In the genomic region with DNA sequence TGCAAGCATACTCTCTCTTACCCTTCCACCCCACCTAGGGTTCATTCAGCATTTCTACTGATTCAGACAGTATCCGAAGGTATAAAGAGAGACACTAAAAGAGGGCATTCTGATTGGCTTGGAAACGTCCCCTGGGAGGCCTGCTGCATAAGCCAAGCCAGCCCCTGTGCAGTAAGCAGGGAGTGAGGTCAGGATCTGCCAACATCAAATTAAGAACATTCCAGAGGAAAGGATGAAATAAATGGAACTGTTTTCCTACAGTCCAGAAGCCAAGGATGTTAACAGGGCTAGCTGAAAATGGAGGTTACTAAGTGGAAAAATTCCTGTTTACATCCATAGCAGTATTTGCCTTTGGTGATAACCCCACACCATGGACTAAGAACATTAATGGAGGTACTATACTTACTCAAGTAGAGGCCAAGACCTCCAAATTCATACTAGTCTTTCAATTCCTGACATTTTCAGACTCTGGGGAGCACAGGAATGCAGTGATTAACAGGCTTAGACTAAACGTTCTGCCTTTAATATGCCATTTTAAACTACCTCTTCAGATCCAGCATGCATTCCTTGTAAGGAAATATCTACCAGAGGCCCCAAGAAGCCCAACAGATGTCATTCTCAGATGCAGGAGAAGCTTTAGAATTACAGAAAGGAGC, we compare ENCODE assay signal across 15 cellular contexts. TPM values are rescaled to one million over a fixed set of nuclear protein-coding genes. Genes with fewer than 3 reads are reported as not detected.
DNase-seq lines count a peak whose midpoint lies in the region; ATAC-seq and TF ChIP-seq lines count a peak whose summit lies in the region.
"Had no signal": no experiment of that assay in that cellular context is flagged by ENCODE, and none has a peak within 500 bp of the region (broad histone marks: within the 10 kb centered on the region; RNA-seq: fewer than 3 reads in every experiment).

No MANE protein-coding gene starts in this region.

- no peak for DNase-seq in left ventricle myocardium inferior
- no peak for DNase-seq in heart left ventricle
- DNase-seq in esophagus muscularis mucosa (ENCODE audit: extremely low spot score), result no peak
- no peak for DNase-seq in neural progenitor cell (ENCODE audit: low spot score)
- DNase-seq in tibial nerve (ENCODE audit: low spot score in 2 of 2), result no peak
- no peak for DNase-seq in activated CD4-positive, alpha-beta T cell treated with anti-CD3 and anti-CD28 coated beads, Interleukin-2, amount 50 U/mL, for 48 hours
- no peak for DNase-seq in head of caudate nucleus
- no peak for DNase-seq in lower lobe of right lung
- DNase-seq: dorsolateral prefrontal cortex, immature natural killer cell, NCI-H1436, NCI-H524, SW 1271 had no signal

- no peak for TF ChIP-seq POLR2A in heart left ventricle (IDR thresholded peaks at IDR 0.05)
- no peak for TF ChIP-seq POLR2A in esophagus muscularis mucosa (IDR thresholded peaks at IDR 0.05; ENCODE audit: low read depth)
- no peak for TF ChIP-seq POLR2A in tibial nerve (IDR thresholded peaks at IDR 0.05)

- TF ChIP-seq CTCF in left ventricle myocardium inferior (IDR thresholded peaks at IDR 0.05; ENCODE audit: borderline replicate concordance) (no peak), heart left ventricle (IDR thresholded peaks at IDR 0.05) (no peak), esophagus muscularis mucosa (IDR thresholded peaks at IDR 0.05) (no peak), neural progenitor cell (IDR thresholded peaks at IDR 0.05) (no peak), tibial nerve (IDR thresholded peaks at IDR 0.05) (no peak), lower lobe of right lung (IDR thresholded peaks at IDR 0.05) (no peak)

- H3K36me3 ChIP-seq in left ventricle myocardium inferior, result no peaks in the 10 kb centered on the region
- no peaks in the 10 kb centered on the region for H3K36me3 ChIP-seq in heart left ventricle
- no peaks in the 10 kb centered on the region for H3K36me3 ChIP-seq in esophagus muscularis mucosa
- no peaks in the 10 kb centered on the region for H3K36me3 ChIP-seq in neural progenitor cell
- no peaks in the 10 kb centered on the region for H3K36me3 ChIP-seq in tibial nerve
- H3K36me3 ChIP-seq in lower lobe of right lung, result no peaks in the 10 kb centered on the region

- peaks cover 98% of the 10 kb centered on the region for H4K20me1 ChIP-seq in neural progenitor cell (ENCODE audit: low read depth)

- WGBS in heart left ventricle, 4 donors, result 21 to 28% (median 25%) methylated on average over 3 of the region's 3 CpGs
- 32% methylated on average over 3 of the region's 3 CpGs for WGBS in esophagus muscularis mucosa
- 34 to 37% methylated on average over 3 of the region's 3 CpGs for WGBS in tibial nerve, 2 donors

- H3K4me1 ChIP-seq in left ventricle myocardium inferior (peaks cover 100% of the 10 kb centered on the region), heart left ventricle (peaks cover 20 to 100% (median 93%) of the 10 kb centered on the region in 12 donors), esophagus muscularis mucosa (peaks cover 96 to 100% (median 100%) of the 10 kb centered on the region in 4 donors), neural progenitor cell (peaks cover 84% of the 10 kb centered on the region), tibial nerve (peaks cover 0 to 99% (median 51%) of the 10 kb centered on the region in 4 donors), lower lobe of right lung (peaks cover 92% of the 10 kb centered on the region)

- no peaks in the 10 kb centered on the region for H3K27me3 ChIP-seq in left ventricle myocardium inferior (ENCODE audit: low read depth)
- H3K27me3 ChIP-seq in heart left ventricle, result no peaks in the 10 kb centered on the region
- no peaks in the 10 kb centered on the region for H3K27me3 ChIP-seq in esophagus muscularis mucosa
- no peaks in the 10 kb centered on the region for H3K27me3 ChIP-seq in neural progenitor cell
- H3K27me3 ChIP-seq in tibial nerve, result no peaks in the 10 kb centered on the region
- no peaks in the 10 kb centered on the region for H3K27me3 ChIP-seq in lower lobe of right lung (ENCODE audit: low read depth)
- H3K27me3 ChIP-seq: dorsolateral prefrontal cortex had no signal

- peaks cover 33% of the 10 kb centered on the region for H3K4me1 Mint-ChIP-seq in neural progenitor cell

- H3K4me3 ChIP-seq in left ventricle myocardium inferior, result no peak overlapping the region
- no peak overlapping the region for H3K4me3 ChIP-seq in heart left ventricle
- no peak overlapping the region for H3K4me3 ChIP-seq in esophagus muscularis mucosa
- H3K4me3 ChIP-seq in neural progenitor cell, result no peak overlapping the region
- no peak overlapping the region for H3K4me3 ChIP-seq in tibial nerve
- no peak overlapping the region for H3K4me3 ChIP-seq in lower lobe of right lung
- H3K4me3 ChIP-seq: dorsolateral prefrontal cortex had no signal

- H3K27me3 Mint-ChIP-seq in neural progenitor cell (ENCODE audit: insufficient read depth, low read depth), result peaks cover 4% of the 10 kb centered on the region
- H3K27me3 Mint-ChIP-seq: activated naive CD4-positive, alpha-beta T cell treated with anti-CD3 and anti-CD28 coated beads, Interleukin-2, amount 50 U/mL, for 24 hours had no signal

- H3K9me3 ChIP-seq in left ventricle myocardium inferior (replicated peaks) (no peaks in the 10 kb centered on the region), heart left ventricle (no peaks in the 10 kb centered on the region), esophagus muscularis mucosa (no peaks in the 10 kb centered on the region), neural progenitor cell (ENCODE audit: low read depth) (no peaks in the 10 kb centered on the region), tibial nerve (no peaks in the 10 kb centered on the region), lower lobe of right lung (no peaks in the 10 kb centered on the region)

- intact Hi-C loops in left ventricle myocardium inferior (cut with micrococcal nuclease) (no loop called here), heart left ventricle (cut with DNase I) (loop anchor here in 5 of 10 donors (5.0 kb wide), 1 partner anchor 34 kb away; a partner anchor contains a TSS), esophagus muscularis mucosa (cut with DNase I) (no loop called here), head of caudate nucleus (cut with DNase I) (no loop called here), lower lobe of right lung (cut with DNase I) (no loop called here)

- no peak overlapping the region for H3K27ac Mint-ChIP-seq in neural progenitor cell
- H3K27ac Mint-ChIP-seq: activated naive CD4-positive, alpha-beta T cell treated with anti-CD3 and anti-CD28 coated beads, Interleukin-2, amount 50 U/mL, for 24 hours; immature natural killer cell had no signal

- H3K4me2 ChIP-seq in neural progenitor cell, result peak overlapping the region; percentile 43

- H3F3A ChIP-seq in neural progenitor cell (ENCODE audit: low read depth), result peaks cover 46% of the 10 kb centered on the region

- no peak for TF ChIP-seq EP300 in esophagus muscularis mucosa (IDR thresholded peaks at IDR 0.05)
- no peak for TF ChIP-seq EP300 in tibial nerve (IDR thresholded peaks at IDR 0.05)

- H2AFZ ChIP-seq in neural progenitor cell (replicated peaks), result no peak overlapping the region

- no peaks in the 10 kb centered on the region for H3K9me3 Mint-ChIP-seq in neural progenitor cell
- H3K9me3 Mint-ChIP-seq: activated naive CD4-positive, alpha-beta T cell treated with anti-CD3 and anti-CD28 coated beads, Interleukin-2, amount 50 U/mL, for 24 hours; immature natural killer cell had no signal

- peaks cover 100% of the 10 kb centered on the region for H3K79me2 ChIP-seq in neural progenitor cell (ENCODE audit: low read depth)

- ATAC-seq in heart left ventricle (no peak), lower lobe of right lung (no peak)
- ATAC-seq: Panc1 had no signal

- H3K9ac ChIP-seq in neural progenitor cell, result no peak overlapping the region

- peak overlapping the region; percentile 29 for H3K27ac ChIP-seq in left ventricle myocardium inferior (replicated peaks)
- peak overlapping the region in 2 of 12 donors; percentile 18 to 84 for H3K27ac ChIP-seq in heart left ventricle
- peak overlapping the region; percentile 78 to 81 (median 80) for H3K27ac ChIP-seq in esophagus muscularis mucosa (replicated peaks in 1 of 4)
- H3K27ac ChIP-seq in neural progenitor cell, result no peak overlapping the region
- H3K27ac ChIP-seq in tibial nerve, result peak overlapping the region in 2 of 4 donors; percentile 11 to 19
- H3K27ac ChIP-seq in lower lobe of right lung, result no peak overlapping the region

- H3K36me3 Mint-ChIP-seq in neural progenitor cell, result peaks cover 8% of the 10 kb centered on the region

- H3K4me3 Mint-ChIP-seq in neural progenitor cell, result no peak overlapping the region
- H3K4me3 Mint-ChIP-seq: activated naive CD4-positive, alpha-beta T cell treated with anti-CD3 and anti-CD28 coated beads, Interleukin-2, amount 50 U/mL, for 24 hours; immature natural killer cell had no signal

RNA-seq across cellular contexts. Expression of a gene that starts 34.5 kb away (rescaled TPM):
- total RNA-seq in left ventricle myocardium inferior (227 TPM), heart left ventricle (100 to 1,000 TPM; 166 to 264 (median 205) TPM), esophagus muscularis mucosa (100 to 1,000 TPM; 218 to 281 (median 246) TPM), neural progenitor cell (ENCODE audit: low replicate concordance) (84.4 and 110 TPM in 2 replicates), tibial nerve (100 to 1,000 TPM in 2 of 4 donors, 10 to 100 TPM in 2; 84.3 to 118 (median 106) TPM), lower lobe of right lung (138 TPM)
- polyA plus RNA-seq in heart left ventricle, result 100 to 1,000 TPM in 1 of 2 donors, 10 to 100 TPM in 1; 89.3 to 194 TPM

Comparison
In these comparisons a context has a peak if more than half of its experiments do, and no peak if none do; other contexts are left out.
1. H3K27ac ChIP-seq: peak in left ventricle myocardium inferior (single experiment) and esophagus muscularis mucosa (4 of 4); none in neural progenitor cell (single experiment) and lower lobe of right lung (single experiment).